Comparison of ENCODE assay signal across 8 cellular contexts in the genomic region with DNA sequence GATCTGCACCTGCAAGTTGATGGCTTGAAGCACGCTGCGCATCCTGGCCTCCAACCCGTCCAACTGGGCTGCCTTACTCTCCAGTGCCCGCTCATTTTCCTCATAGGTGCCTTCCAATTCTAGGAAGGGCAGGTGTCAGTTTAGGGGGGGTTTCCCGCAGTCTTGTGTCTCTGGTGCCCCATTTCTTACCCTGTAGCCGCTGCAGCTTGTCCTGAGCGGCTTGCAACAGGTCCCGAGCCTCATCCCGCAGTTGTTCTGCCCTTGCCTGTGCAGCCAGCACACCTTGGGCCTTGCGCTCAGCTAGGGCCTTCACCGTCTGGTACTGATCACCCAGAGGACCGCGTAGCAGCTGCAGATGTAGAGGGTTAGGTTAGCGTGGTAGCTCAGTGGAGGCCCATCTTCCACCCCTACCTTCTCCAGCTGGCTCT. TPM values are rescaled to one million over a fixed set of nuclear protein-coding genes. Genes with fewer than 3 reads are reported as not detected.
A peak's percentile ranks its signal among the peaks of the same experiment; 100 is the strongest.
DNase-seq lines count a peak whose midpoint lies in the region; ATAC-seq and TF ChIP-seq lines count a peak whose summit lies in the region.

No MANE protein-coding gene starts in this region.

- H3K79me2 ChIP-seq in hepatocyte: peaks cover 20% of the 10 kb centered on the region

- H2AFZ ChIP-seq in hepatocyte: peak overlapping the region; percentile 34

- H3K9me3 ChIP-seq in HEK293 (ENCODE audit: control insufficient read depth, insufficient read depth, low read depth, low read length) (no peaks in the 10 kb centered on the region), hepatocyte (ENCODE audit: low read depth) (no peaks in the 10 kb centered on the region), spleen (no peaks in the 10 kb centered on the region)

- H4K20me1 ChIP-seq in hepatocyte (ENCODE audit: insufficient read depth, poor library complexity, severe bottlenecking): no peaks in the 10 kb centered on the region

- H3K27me3 ChIP-seq in hepatocyte: no peaks in the 10 kb centered on the region
- H3K27me3 ChIP-seq in spleen (replicated peaks in 1 of 7): no peaks in the 10 kb centered on the region

- CTCF ChIA-PET in HEK293 (lab: Yijun Ruan, JAX) (interaction anchor here (0.8 to 1.0 kb wide), 2 partner anchors 35 to 49 kb away, joined by 3 to 4 read pairs; no protein-coding TSS in a partner anchor), WTC11 (lab: Charles Lee) (interaction anchor here (0.8 to 2.6 kb wide), 9 partner anchors 10 to 219 kb away, joined by 4 to 19 read pairs (median 7); a partner anchor contains a TSS)

- peak overlapping the region; percentile 87 for H3K27ac Mint-ChIP-seq in WTC11

- H3K4me1 ChIP-seq in HEK293 (ENCODE audit: control insufficient read depth, insufficient read depth, low read length): peaks cover 6% of the 10 kb centered on the region; the same call in 1 of the 2 replicates
- peaks cover 9% of the 10 kb centered on the region for H3K4me1 ChIP-seq in hepatocyte (ENCODE audit: insufficient read depth)
- peaks cover 13 to 39% (median 28%) of the 10 kb centered on the region in 6 donors for H3K4me1 ChIP-seq in spleen

- peak overlapping the region; percentile 91 for H3K4me2 ChIP-seq in hepatocyte

- intact Hi-C loops in spleen (cut with DNase I; ENCODE audit: low total_unique reads): no loop called here

- peak overlapping the region; percentile 69 for H3K27ac ChIP-seq in HEK293 (ENCODE audit: extremely low read depth, low read depth, low read length)
- H3K27ac ChIP-seq in hepatocyte: peak overlapping the region; percentile 90
- peak overlapping the region; percentile 88 to 98 (median 93) for H3K27ac ChIP-seq in spleen

- POLR2A ChIA-PET in HEK293 (lab: Yijun Ruan, JAX) (interaction anchor here (0.6 to 2.8 kb wide), 14 partner anchors 9 to 489 kb away, joined by 3 to 31 read pairs (median 4); a partner anchor contains a TSS), WTC11 (lab: Charles Lee) (interaction anchor here (0.8 to 2.7 kb wide), 7 partner anchors 11 to 458 kb away, joined by 3 to 20 read pairs (median 5); a partner anchor contains a TSS)

- peaks cover 4% of the 10 kb centered on the region for H3K4me1 Mint-ChIP-seq in WTC11

- H3K4me3 ChIP-seq in HEK293 (ENCODE audit: low read depth, low read length) (no peak overlapping the region), hepatocyte (no peak overlapping the region), spleen (peak overlapping the region in 7 of 8 donors; percentile 81 to 98 (median 95))

- H3K27me3 Mint-ChIP-seq in WTC11 (ENCODE audit: low read depth): no peaks in the 10 kb centered on the region

- no peak for TF ChIP-seq POLR2A in spleen (IDR thresholded peaks at IDR 0.05)

- peaks cover 23% of the 10 kb centered on the region for H3K36me3 Mint-ChIP-seq in WTC11

- H3K9me3 Mint-ChIP-seq in WTC11: no peaks in the 10 kb centered on the region

- peaks cover 13 to 84% of the 10 kb centered on the region in 2 experiments; a peak in 2 of 3 replicates for H3K36me3 ChIP-seq in HEK293 (ENCODE audit: control insufficient read depth in 2 of 2, insufficient read depth in 1 of 2, low read length in 2 of 2)
- H3K36me3 ChIP-seq in hepatocyte (replicated peaks; ENCODE audit: insufficient read depth, low read depth): no peaks in the 10 kb centered on the region
- H3K36me3 ChIP-seq in spleen: peaks cover 7 to 79% (median 64%) of the 10 kb centered on the region in 6 donors

- ATAC-seq in WTC11 (no peak), HG03108 (IDR thresholded peaks at IDR 0.05; ENCODE audit: unreplicated experiment) (no peak)

- no peak for DNase-seq in WTC11 (ENCODE audit: low spot score)
- DNase-seq in hepatocyte (ENCODE audit: low spot score): no peak
- no peak for DNase-seq in spleen
- DNase-seq in islet precursor cell: no peak
- DNase-seq in amygdala (lab: John Stamatoyannopoulos, UW): no peak
- no peak for DNase-seq in HuH-7.5 (ENCODE audit: low spot score)

- peak overlapping the region; percentile 82; the same call in 1 of the 2 replicates for H3K4me3 Mint-ChIP-seq in WTC11

- WGBS in hepatocyte (ENCODE audit: low lambda C conversion rate, missing lambda C conversion rate): 89% methylated on average over 14 of the region's 14 CpGs
- 81 to 88% (median 83%) methylated on average over 12 to 14 of the region's 14 CpGs for WGBS in spleen, 5 donors

- TF ChIP-seq CTCF in HEK293 (tag by site-specific recombination; IDR thresholded peaks at IDR 0.05): no peak
- TF ChIP-seq CTCF in WTC11 (IDR thresholded peaks at IDR 0.05): no peak
- no peak for TF ChIP-seq CTCF in hepatocyte (IDR thresholded peaks at IDR 0.05; ENCODE audit: poor library complexity)
- TF ChIP-seq CTCF in spleen (IDR thresholded peaks at IDR 0.05 in 8 of 11, conservative IDR thresholded peaks at IDR 0.05 in 3 of 11): no peak

- H3K9me2 ChIP-seq in hepatocyte (replicated peaks; ENCODE audit: insufficient read depth): no peaks in the 10 kb centered on the region

TF ChIP-seq in HEK293, 187 proteins besides CTCF, POLR2A, EP300 and RAD21 (continues in another document):
- TF ChIP-seq, protein P1, sequence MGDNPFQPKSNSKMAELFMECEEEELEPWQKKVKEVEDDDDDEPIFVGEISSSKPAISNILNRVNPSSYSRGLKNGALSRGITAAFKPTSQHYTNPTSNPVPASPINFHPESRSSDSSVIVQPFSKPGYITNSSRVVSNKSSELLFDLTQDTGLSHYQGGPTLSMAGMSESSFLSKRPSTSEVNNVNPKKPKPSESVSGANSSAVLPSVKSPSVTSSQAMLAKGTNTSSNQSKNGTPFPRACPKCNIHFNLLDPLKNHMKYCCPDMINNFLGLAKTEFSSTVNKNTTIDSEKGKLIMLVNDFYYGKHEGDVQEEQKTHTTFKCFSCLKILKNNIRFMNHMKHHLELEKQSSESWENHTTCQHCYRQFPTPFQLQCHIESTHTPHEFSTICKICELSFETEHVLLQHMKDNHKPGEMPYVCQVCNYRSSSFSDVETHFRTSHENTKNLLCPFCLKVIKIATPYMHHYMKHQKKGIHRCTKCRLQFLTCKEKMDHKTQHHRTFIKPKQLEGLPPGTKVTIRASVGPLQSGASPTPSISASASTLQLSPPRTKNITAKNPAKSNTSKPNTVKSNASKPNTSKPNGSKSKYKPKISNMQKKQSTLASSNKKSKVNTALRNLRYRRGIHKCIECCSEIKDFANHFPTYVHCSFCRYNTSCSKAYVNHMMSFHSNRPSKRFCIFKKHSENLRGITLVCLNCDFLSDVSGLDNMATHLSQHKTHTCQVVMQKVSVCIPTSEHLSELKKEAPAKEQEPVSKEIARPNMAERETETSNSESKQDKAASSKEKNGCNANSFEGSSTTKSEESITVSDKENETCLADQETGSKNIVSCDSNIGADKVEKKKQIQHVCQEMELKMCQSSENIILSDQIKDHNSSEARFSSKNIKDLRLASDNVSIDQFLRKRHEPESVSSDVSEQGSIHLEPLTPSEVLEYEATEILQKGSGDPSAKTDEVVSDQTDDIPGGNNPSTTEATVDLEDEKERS (tag by site-specific recombination; IDR thresholded peaks at IDR 0.05): no peak

TF ChIP-seq in WTC11, 78 proteins besides CTCF, POLR2A, EP300 and RAD21 (continues in another document):
- TF ChIP-seq NFYB (CRISPR knock-in tag; conservative IDR thresholded peaks at IDR 0.05; ENCODE audit: low read depth) (no peak), RELA (CRISPR knock-in tag; IDR thresholded peaks at IDR 0.05; ENCODE audit: borderline replicate concordance) (no peak), ESRRA (CRISPR knock-in tag; IDR thresholded peaks at IDR 0.05; ENCODE audit: borderline replicate concordance) (no peak), ATF1 (CRISPR knock-in tag; IDR thresholded peaks at IDR 0.05) (no peak), ZNF219 (CRISPR knock-in tag; IDR thresholded peaks at IDR 0.05; ENCODE audit: borderline replicate concordance) (no peak), FOXJ3 (CRISPR knock-in tag; IDR thresholded peaks at IDR 0.05; ENCODE audit: borderline replicate concordance) (no peak), NR2C2 (CRISPR knock-in tag; IDR thresholded peaks at IDR 0.05) (no peak), GRHL2 (CRISPR knock-in tag; IDR thresholded peaks at IDR 0.05; ENCODE audit: insufficient replicate concordance, severe bottlenecking) (no peak), ZNF121 (CRISPR knock-in tag; IDR thresholded peaks at IDR 0.05) (no peak)
- TF ChIP-seq, protein P2, sequence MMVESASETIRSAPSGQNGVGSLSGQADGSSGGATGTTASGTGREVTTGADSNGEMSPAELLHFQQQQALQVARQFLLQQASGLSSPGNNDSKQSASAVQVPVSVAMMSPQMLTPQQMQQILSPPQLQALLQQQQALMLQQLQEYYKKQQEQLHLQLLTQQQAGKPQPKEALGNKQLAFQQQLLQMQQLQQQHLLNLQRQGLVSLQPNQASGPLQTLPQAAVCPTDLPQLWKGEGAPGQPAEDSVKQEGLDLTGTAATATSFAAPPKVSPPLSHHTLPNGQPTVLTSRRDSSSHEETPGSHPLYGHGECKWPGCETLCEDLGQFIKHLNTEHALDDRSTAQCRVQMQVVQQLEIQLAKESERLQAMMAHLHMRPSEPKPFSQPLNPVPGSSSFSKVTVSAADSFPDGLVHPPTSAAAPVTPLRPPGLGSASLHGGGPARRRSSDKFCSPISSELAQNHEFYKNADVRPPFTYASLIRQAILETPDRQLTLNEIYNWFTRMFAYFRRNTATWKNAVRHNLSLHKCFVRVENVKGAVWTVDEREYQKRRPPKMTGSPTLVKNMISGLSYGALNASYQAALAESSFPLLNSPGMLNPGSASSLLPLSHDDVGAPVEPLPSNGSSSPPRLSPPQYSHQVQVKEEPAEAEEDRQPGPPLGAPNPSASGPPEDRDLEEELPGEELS (CRISPR knock-in tag; IDR thresholded peaks at IDR 0.05): no peak

RNA-seq across cellular contexts. Expression of a gene that starts 0.6 kb away (rescaled TPM):
- 72.4 to 75.8 TPM (median 73.3 TPM) in 3 replicates for total RNA-seq in WTC11 (2021)
- 44.2 and 44.6 TPM in 2 replicates for total RNA-seq in hepatocyte
- polyA plus RNA-seq in hepatocyte: 31.4 and 32.7 TPM in 2 replicates
- 100 to 1,000 TPM in 2 of 7 donors, 10 to 100 TPM in 5; 59.5 to 108 (median 64.8) TPM for total RNA-seq in spleen
- 10 to 100 TPM; 14.1 to 26.7 (median 17.2) TPM for polyA plus RNA-seq in spleen

RNA-seq across cellular contexts. Expression of a gene that starts 11.6 kb away (rescaled TPM):
- total RNA-seq in WTC11 (2021): 118 to 134 TPM (median 130 TPM) in 3 replicates
- 343 and 396 TPM in 2 replicates for total RNA-seq in hepatocyte
- 437 and 474 TPM in 2 replicates for polyA plus RNA-seq in hepatocyte
- total RNA-seq in spleen: 100 to 1,000 TPM; 168 to 331 (median 284) TPM
- 100 to 1,000 TPM in 2 of 3 donors, 10 to 100 TPM in 1; 97.7 to 376 (median 264) TPM for polyA plus RNA-seq in spleen

RNA-seq across cellular contexts. Expression of a gene that starts 16.7 kb away (rescaled TPM):
- total RNA-seq in WTC11 (2021) (405 to 471 TPM (median 433 TPM) in 3 replicates), hepatocyte (206 and 232 TPM in 2 replicates), spleen (100 to 1,000 TPM; 174 to 238 (median 212) TPM)
- polyA plus RNA-seq in hepatocyte (104 and 112 TPM in 2 replicates), spleen (100 to 1,000 TPM; 206 to 329 (median 239) TPM)

RNA-seq across cellular contexts. Expression of a gene that starts 27.4 kb away (rescaled TPM):
- total RNA-seq in WTC11 (2021) (110 to 123 TPM (median 120 TPM) in 3 replicates), hepatocyte (57.7 and 79.9 TPM in 2 replicates), spleen (100 to 1,000 TPM in 5 of 7 donors, 10 to 100 TPM in 2; 88.2 to 127 (median 105) TPM)
- polyA plus RNA-seq in hepatocyte (38.2 and 42.6 TPM in 2 replicates), spleen (10 to 100 TPM; 35.9 to 48.4 (median 47.6) TPM)

RNA-seq across cellular contexts. Expression of a gene that starts 44.9 kb away (rescaled TPM):
- 29.8 to 32.0 TPM (median 29.8 TPM) in 3 replicates for total RNA-seq in WTC11 (2021)
- 36.5 and 40.9 TPM in 2 replicates for total RNA-seq in hepatocyte
- polyA plus RNA-seq in hepatocyte: 0.09 and 0.60 TPM in 2 replicates
- total RNA-seq in spleen: 10 to 100 TPM; 20.5 to 45.4 (median 28.8) TPM
- 10 to 100 TPM in 2 of 3 donors, 1 to 10 TPM in 1; 9.9 to 19.1 (median 16.3) TPM for polyA plus RNA-seq in spleen

Comparison
In these comparisons a context has a peak if more than half of its experiments do, and no peak if none do; other contexts are left out.
1. H3K4me3 ChIP-seq: peak in spleen (7 of 8); none in HEK293 (single experiment) and hepatocyte (single experiment).
2. Peak in every context shown above with its lines, with median percentiles within 50 percentile points of each other: H3K27ac ChIP-seq.